Comparison of ENCODE assay signal across 22 cellular contexts in genomic region chr10:109664554-109664953, GRCh38.
DNase-seq lines count a peak whose midpoint lies in the region; ATAC-seq, FAIRE-seq and TF ChIP-seq lines count a peak whose summit lies in the region.
"Had no signal": no experiment of that assay in that cellular context is flagged by ENCODE, and none has a peak within 500 bp of the region (broad histone marks: within the 10 kb centered on the region; RNA-seq: fewer than 3 reads in every experiment).

No MANE protein-coding gene starts in this region.

- FAIRE-seq in H54 (lab: Jason Lieb, UNC): no peak
- FAIRE-seq: A549, D721Med, G401.6, GM12891, GM19239 had no signal

- H2AFZ ChIP-seq in neuronal stem cell (ENCODE audit: low read length): no peak overlapping the region

- H3K9ac ChIP-seq in neuronal stem cell (ENCODE audit: low read depth, low read length, poor library complexity) (no peak overlapping the region), subcutaneous abdominal adipose tissue (ENCODE audit: low read length in 5 of 5) (no peak overlapping the region)
- H3K9ac ChIP-seq: BLaER1 treated with 17β-estradiol and CSF1 and Interleukin-3, amounts not matched to agents 10 nM and 100 nM had no signal

- no peaks in the 10 kb centered on the region for H3K36me3 ChIP-seq in neuronal stem cell (replicated peaks in 1 of 2; ENCODE audit: control insufficient read depth in 2 of 2, insufficient read depth in 2 of 2, low read length in 2 of 2)
- no peaks in the 10 kb centered on the region for H3K36me3 ChIP-seq in subcutaneous abdominal adipose tissue (ENCODE audit: control insufficient read depth in 5 of 5, insufficient read depth in 5 of 5, low read length in 5 of 5)
- H3K36me3 ChIP-seq: BLaER1 treated with 17β-estradiol and CSF1 and Interleukin-3, amounts not matched to agents 10 nM and 100 nM had no signal

- no peak overlapping the region for H2BK120ac ChIP-seq in neuronal stem cell (ENCODE audit: low read depth, low read length)

- peak overlapping the region; percentile 92 for H2AK5ac ChIP-seq in neuronal stem cell (ENCODE audit: low read depth, low read length)

- peak overlapping the region; percentile 87 for H4K8ac ChIP-seq in neuronal stem cell (ENCODE audit: low read depth, low read length)

- H3K27ac ChIP-seq in right cardiac atrium (ENCODE audit: low read length): no peak overlapping the region
- no peak overlapping the region for H3K27ac ChIP-seq in neuronal stem cell (replicated peaks; ENCODE audit: low read length)
- H3K27ac ChIP-seq in subcutaneous abdominal adipose tissue (ENCODE audit: low read depth, low read length): peak overlapping the region; percentile 90
- H3K27ac ChIP-seq: 22Rv1; A549; BLaER1 treated with 17β-estradiol and CSF1 and Interleukin-3, amounts not matched to agents 10 nM and 100 nM; C4-2B had no signal

- H3K18ac ChIP-seq in neuronal stem cell (ENCODE audit: low read length): peak overlapping the region; percentile 86

- H3K79me1 ChIP-seq in neuronal stem cell (ENCODE audit: low read depth, low read length): no peaks in the 10 kb centered on the region

- H3K4me1 ChIP-seq in right cardiac atrium (ENCODE audit: control insufficient read depth, insufficient read depth, low read length): no peaks in the 10 kb centered on the region
- H3K4me1 ChIP-seq in neuronal stem cell (ENCODE audit: control insufficient read depth in 2 of 2, insufficient read depth in 1 of 2, low read depth in 1 of 2, low read length in 2 of 2): peaks cover 0 to 1% of the 10 kb centered on the region in 2 donors
- H3K4me1 ChIP-seq in subcutaneous abdominal adipose tissue (ENCODE audit: control insufficient read depth in 5 of 5, insufficient read depth in 5 of 5, low read length in 5 of 5): peaks cover 0 to 31% (median 27%) of the 10 kb centered on the region in 5 donors
- H3K4me1 ChIP-seq: A549; BLaER1 treated with 17β-estradiol and CSF1 and Interleukin-3, amounts not matched to agents 10 nM and 100 nM; Caco-2 had no signal

- peaks cover 1% of the 10 kb centered on the region for H3K9me3 ChIP-seq in right cardiac atrium (ENCODE audit: control insufficient read depth, low read length)
- H3K9me3 ChIP-seq in neuronal stem cell (replicated peaks in 1 of 2; ENCODE audit: control insufficient read depth in 2 of 2, insufficient read depth in 1 of 2, low read depth in 1 of 2, low read length in 2 of 2): peaks cover 0 to 2% of the 10 kb centered on the region in 2 donors
- peaks cover 0 to 6% (median 0%) of the 10 kb centered on the region in 5 donors for H3K9me3 ChIP-seq in subcutaneous abdominal adipose tissue (ENCODE audit: control insufficient read depth in 5 of 5, low read length in 5 of 5)
- H3K9me3 ChIP-seq: A549, Caco-2 had no signal

- H3K27me3 ChIP-seq in right cardiac atrium (ENCODE audit: control insufficient read depth, insufficient read depth) (no peaks in the 10 kb centered on the region), neuronal stem cell (ENCODE audit: control insufficient read depth in 3 of 3, insufficient read depth in 3 of 3, low read depth in 1 of 3, low read length in 3 of 3) (no peaks in the 10 kb centered on the region), subcutaneous abdominal adipose tissue (ENCODE audit: control insufficient read depth in 5 of 5, insufficient read depth in 4 of 5, low read length in 5 of 5) (no peaks in the 10 kb centered on the region)
- H3K27me3 ChIP-seq: BLaER1 treated with 17β-estradiol and CSF1 and Interleukin-3, amounts not matched to agents 10 nM and 100 nM had no signal

- H2BK12ac ChIP-seq in neuronal stem cell (ENCODE audit: low read length): peak overlapping the region; percentile 88

- no peak overlapping the region for H4K91ac ChIP-seq in neuronal stem cell (ENCODE audit: low read depth, low read length, poor library complexity)

- WGBS in right cardiac atrium: 87% methylated on average over 4 of the region's 4 CpGs
- WGBS in neuronal stem cell (ENCODE audit: extremely low coverage in 2 of 2, insufficient read length in 2 of 2, insufficient replicate concordance in 1 of 2), 2 donors: no CpG with 5 or more reads among the region's 4 CpGs

- no peak overlapping the region for H3K4me2 ChIP-seq in neuronal stem cell (ENCODE audit: insufficient read depth, low read length, poor library complexity, severe bottlenecking)
- H3K4me2 ChIP-seq: A549; BLaER1 treated with 17β-estradiol and CSF1 and Interleukin-3, amounts not matched to agents 10 nM and 100 nM had no signal

- H3K23ac ChIP-seq in neuronal stem cell (ENCODE audit: low read depth, low read length, poor library complexity): peak overlapping the region; percentile 67

- no peak overlapping the region for H2BK15ac ChIP-seq in neuronal stem cell (ENCODE audit: low read length)

- peak; percentile 45 for DNase-seq in Right ventricle myocardium inferior (ENCODE audit: missing footprints)
- DNase-seq in right cardiac atrium: no peak
- no peak for DNase-seq in neuronal stem cell (ENCODE audit: low spot score)
- DNase-seq in H54 (ENCODE audit: insufficient read length, low spot score): no peak
- no peak for DNase-seq in cerebellar nuclear complex (lab: John Stamatoyannopoulos, UW)
- no peak for DNase-seq in central memory CD4-positive, alpha-beta T cell
- DNase-seq: AML-193; Caco-2; Calu3; CD4-positive, alpha-beta T cell; CD8-positive, alpha-beta T cell; DMS79 treated with DMSO at 0.1 percent for 48 hours; GF-D8 had no signal

- H2BK5ac ChIP-seq in neuronal stem cell (ENCODE audit: low read length): peak overlapping the region; percentile 67

- ATAC-seq in Right ventricle myocardium inferior (no peak), right cardiac atrium (no peak)
- ATAC-seq: A549; CD8-positive, alpha-beta T cell had no signal

- intact Hi-C loops in Right ventricle myocardium inferior (cut with DNase I) (no loop called here), right cardiac atrium (cut with DNase I) (no loop called here)

- no peak for TF ChIP-seq POLR2A in H54 (IDR thresholded peaks at IDR 0.05; ENCODE audit: low read depth, low read length)

- H3K4me3 ChIP-seq in right cardiac atrium (ENCODE audit: low read length) (no peak overlapping the region), neuronal stem cell (ENCODE audit: low read length in 2 of 2) (no peak overlapping the region), subcutaneous abdominal adipose tissue (ENCODE audit: low read depth in 1 of 5, low read length in 5 of 5) (peak overlapping the region in 2 of 5 donors; percentile 16 to 23)
- H3K4me3 ChIP-seq: A549; BLaER1 treated with 17β-estradiol and CSF1 and Interleukin-3, amounts not matched to agents 10 nM and 100 nM had no signal

- H3K14ac ChIP-seq in neuronal stem cell (ENCODE audit: low read length): peak overlapping the region; percentile 39

- H3K4ac ChIP-seq in neuronal stem cell (ENCODE audit: low read length): peak overlapping the region; percentile 42
